ENCODE assay signal across 8 cellular contexts in the genomic region with DNA sequence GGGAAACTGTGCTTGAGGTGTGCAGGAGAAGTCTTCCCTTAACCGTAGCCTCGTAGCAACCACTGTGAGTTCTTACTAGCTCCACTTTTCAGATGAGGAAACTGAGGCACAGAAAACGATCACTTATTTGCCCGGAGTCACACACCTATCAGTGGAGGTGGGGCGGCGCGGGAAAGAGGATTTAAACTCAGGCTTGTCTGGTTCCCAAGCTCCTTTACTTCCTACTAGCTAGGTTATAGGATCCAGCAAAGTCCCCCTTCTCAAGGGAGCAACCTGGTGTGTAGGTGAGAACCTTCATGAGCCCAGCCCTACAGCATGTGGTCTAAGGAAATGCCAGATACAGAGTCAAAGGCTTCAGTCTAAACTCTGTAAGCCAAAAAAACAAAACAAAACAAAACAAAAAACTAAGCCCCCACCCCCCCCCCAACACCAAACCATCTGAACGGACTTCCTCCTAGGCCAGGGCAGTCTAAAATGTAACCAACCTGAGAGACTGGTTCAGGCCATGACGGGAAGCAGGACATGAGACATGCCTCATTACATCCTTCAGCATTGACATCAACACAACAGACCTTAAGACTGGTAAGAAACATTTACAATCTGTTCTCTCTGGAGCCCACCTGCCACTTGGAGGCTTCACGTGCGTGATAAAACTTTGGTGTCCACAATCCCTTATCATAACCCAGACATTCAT. TPM values are rescaled to one million over a fixed set of nuclear protein-coding genes. Genes with fewer than 3 reads are reported as not detected.
A peak's percentile ranks its signal among the peaks of the same experiment; 100 is the strongest.
DNase-seq lines count a peak whose midpoint lies in the region; ATAC-seq, FAIRE-seq and TF ChIP-seq lines count a peak whose summit lies in the region.

No MANE protein-coding gene starts in this region.

- H3K4me3 ChIP-seq in Caco-2 (ENCODE audit: low read depth, low read length) (peak overlapping the region; percentile 66), NB4 (ENCODE audit: low read depth, low read length) (peak overlapping the region; percentile 72)

- POLR2A ChIA-PET in Caco-2 (lab: Charles Lee): interaction anchor here (0.6 kb wide), 1 partner anchor 30 kb away, joined by 3 read pairs; no protein-coding TSS in a partner anchor

- CTCF ChIA-PET in Caco-2 (lab: Charles Lee): interaction anchor here (0.6 to 1.7 kb wide), 2 partner anchors 10 to 146 kb away, joined by 3 to 12 read pairs; no protein-coding TSS in a partner anchor

- H3K9me3 Mint-ChIP-seq in Caco-2 (ENCODE audit: unreplicated experiment) (no peaks in the 10 kb centered on the region), nephron progenitor cell (no peaks in the 10 kb centered on the region)
- H3K9me3 Mint-ChIP-seq in effector memory CD8-positive, alpha-beta T cell: no peaks in the 10 kb centered on the region

- BruUV-seq in Caco-2 (replicated peaks; lab: Mats Ljungman, UMichigan): TSS peak; percentile 85

- H3K27me3 ChIP-seq in Caco-2 (replicated peaks; ENCODE audit: control insufficient read depth, insufficient read depth, low read length): no peaks in the 10 kb centered on the region

- H3K27ac Mint-ChIP-seq in Caco-2 (ENCODE audit: unreplicated experiment): peak overlapping the region; percentile 76
- peak overlapping the region; percentile 95 to 97 for H3K27ac Mint-ChIP-seq in effector memory CD8-positive, alpha-beta T cell
- peak overlapping the region; percentile 36 for H3K27ac Mint-ChIP-seq in nephron progenitor cell

- no peak for DNase-seq in Caco-2
- DNase-seq in NB4 (ENCODE audit: low read depth): peak; percentile 58
- no peak for DNase-seq in effector memory CD8-positive, alpha-beta T cell
- peak; percentile 16 for DNase-seq in nephron progenitor cell
- no peak for DNase-seq in urothelium cell line (ENCODE audit: low spot score)
- DNase-seq in H4 (ENCODE audit: low spot score): no peak
- no peak for DNase-seq in C1 segment of cervical spinal cord (lab: John Stamatoyannopoulos, UW)
- DNase-seq in stimulated activated CD8-positive, alpha-beta memory T cell treated with anti-CD3 and anti-CD28 coated beads, Interleukin-4, amount 100 ng/mL, for 48 hours: no peak

- no peak for TF ChIP-seq CTCF in Caco-2 (IDR thresholded peaks at IDR 0.05; ENCODE audit: insufficient read depth in 1 of 2, low read depth in 1 of 2, low read length in 1 of 2, severe bottlenecking in 1 of 2, unreplicated experiment in 1 of 2)
- TF ChIP-seq CTCF in NB4 (IDR thresholded peaks at IDR 0.05; ENCODE audit: low read depth, low read length): no peak
- TF ChIP-seq CTCF in nephron progenitor cell (IDR thresholded peaks at IDR 0.05): no peak

- H3K27me3 Mint-ChIP-seq in Caco-2 (ENCODE audit: insufficient read depth, unreplicated experiment) (no peaks in the 10 kb centered on the region), nephron progenitor cell (ENCODE audit: low read depth, poor library complexity) (peaks cover 3% of the 10 kb centered on the region)
- no peaks in the 10 kb centered on the region for H3K27me3 Mint-ChIP-seq in effector memory CD8-positive, alpha-beta T cell

- no peaks in the 10 kb centered on the region for H3K36me3 Mint-ChIP-seq in Caco-2 (ENCODE audit: insufficient read depth, unreplicated experiment)
- peaks cover 11% of the 10 kb centered on the region for H3K36me3 Mint-ChIP-seq in effector memory CD8-positive, alpha-beta T cell (ENCODE audit: insufficient read depth)
- H3K36me3 Mint-ChIP-seq in nephron progenitor cell (ENCODE audit: low read depth): peaks cover 6% of the 10 kb centered on the region

- H3K4me1 ChIP-seq in Caco-2: peaks cover 14% of the 10 kb centered on the region; the same call in 1 of the 2 replicates

- no peak for FAIRE-seq in urothelium cell line (lab: Jason Lieb, UNC)

- no peaks in the 10 kb centered on the region for H3K4me1 Mint-ChIP-seq in Caco-2 (ENCODE audit: low read depth, unreplicated experiment)
- H3K4me1 Mint-ChIP-seq in effector memory CD8-positive, alpha-beta T cell (ENCODE audit: low read depth in 2 of 2): peaks cover 22 to 23% of the 10 kb centered on the region in 2 donors
- H3K4me1 Mint-ChIP-seq in nephron progenitor cell: peaks cover 30% of the 10 kb centered on the region

- no peak for ATAC-seq in effector memory CD8-positive, alpha-beta T cell (replicated peaks)

- intact Hi-C loops in Caco-2 (cut with micrococcal nuclease; ENCODE audit: unreplicated experiment): loop anchor here (2.0 kb wide), 1 partner anchor 14 kb away; a partner anchor contains a TSS

- H3K4me3 Mint-ChIP-seq in Caco-2 (ENCODE audit: unreplicated experiment) (peak overlapping the region; percentile 84), nephron progenitor cell (peak overlapping the region; percentile 90)
- H3K4me3 Mint-ChIP-seq in effector memory CD8-positive, alpha-beta T cell: peak overlapping the region; percentile 90 to 92

- no peaks in the 10 kb centered on the region for H3K36me3 ChIP-seq in Caco-2 (ENCODE audit: control insufficient read depth, insufficient read depth, low read length)

- H3K9me3 ChIP-seq in Caco-2: no peaks in the 10 kb centered on the region

- TF ChIP-seq POLR2A in NB4 (IDR thresholded peaks at IDR 0.05; ENCODE audit: extremely low read depth, insufficient read length): no peak

RNA-seq across cellular contexts. Expression of a gene that starts 0.7 kb away (rescaled TPM):
- total RNA-seq in Caco-2 (2022): 11.3 TPM in 2 replicates
- total RNA-seq in H4 (2014; rRNA removed; shearing (Covaris generic)): 9.6 and 11.4 TPM in 2 replicates

RNA-seq across cellular contexts. Expression of a gene that starts 14.1 kb away (rescaled TPM):
- total RNA-seq in Caco-2 (2022): 93.8 and 98.7 TPM in 2 replicates
- 60.1 and 68.0 TPM in 2 replicates for total RNA-seq in H4 (2014; rRNA removed; shearing (Covaris generic))

Comparison
In these comparisons a context has a peak if more than half of its experiments do, and no peak if none do; other contexts are left out.
1. DNase-seq: peak in NB4 (single experiment) and nephron progenitor cell (single experiment); none in Caco-2 (0 of 2), effector memory CD8-positive, alpha-beta T cell (0 of 3), urothelium cell line (single experiment), H4 (single experiment), C1 segment of cervical spinal cord (0 of 14) and stimulated activated CD8-positive, alpha-beta memory T cell treated with anti-CD3 and anti-CD28 coated beads, Interleukin-4, amount 100 ng/mL, for 48 hours (single experiment).
2. H3K27ac Mint-ChIP-seq: peak in every context shown above with its lines; median percentile 96 in effector memory CD8-positive, alpha-beta T cell; 76 in Caco-2; 36 in nephron progenitor cell.
3. Peak in every context shown above with its lines, with median percentiles within 50 percentile points of each other: H3K4me3 Mint-ChIP-seq.